ENCODE assay signal across 5 cellular contexts in the genomic region with DNA sequence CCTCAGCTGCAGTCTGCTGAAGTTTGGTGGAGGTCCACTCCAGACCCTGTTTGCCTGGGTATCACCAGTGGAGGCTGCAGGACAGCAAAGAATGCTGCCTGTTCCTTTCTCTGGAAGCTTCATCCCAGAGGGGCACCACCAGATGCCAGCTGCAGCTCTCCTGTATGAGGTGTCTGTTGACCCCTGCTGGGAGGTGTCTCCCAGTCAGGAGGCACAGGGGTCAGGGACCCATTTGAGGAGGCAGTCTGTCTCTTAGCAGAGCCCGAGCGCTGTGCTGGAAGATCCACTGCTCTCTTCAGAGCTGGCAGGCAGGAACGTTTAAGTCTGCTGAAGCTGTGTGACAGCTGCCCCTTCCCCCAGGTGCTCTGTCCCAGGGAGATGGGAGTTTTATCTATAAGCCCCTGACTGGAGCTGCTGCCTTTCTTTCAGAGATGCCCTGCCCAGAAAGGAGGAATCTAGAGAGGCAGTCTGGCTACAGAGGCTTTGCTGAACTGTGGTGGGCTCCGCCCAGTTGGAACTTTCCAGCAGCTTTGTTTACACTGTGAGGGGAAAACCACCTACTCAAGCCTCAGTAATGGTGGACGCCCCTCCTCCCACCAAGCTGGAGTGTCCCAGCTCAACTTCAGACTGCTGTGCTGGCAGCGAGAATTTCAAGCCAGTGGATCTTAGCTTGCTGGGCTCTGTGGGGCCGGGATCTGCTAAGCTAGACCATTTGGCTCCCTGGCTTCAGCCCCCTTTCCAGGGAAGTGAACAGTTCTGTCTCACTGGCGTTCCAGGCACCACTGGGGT. TPM values are rescaled to one million over a fixed set of nuclear protein-coding genes. Genes with fewer than 3 reads are reported as not detected.
"Had no signal": no experiment of that assay in that cellular context is flagged by ENCODE, and none has a peak within 500 bp of the region (broad histone marks: within the 10 kb centered on the region; RNA-seq: fewer than 3 reads in every experiment).

No MANE protein-coding gene starts in this region.

RNA-seq across cellular contexts. Expression of gene KCNJ8, which starts 20.5 kb away (rescaled TPM):
- total RNA-seq: HepG2, MCF 10A, OCI-LY7, SJSA1 had no signal
- polyA plus RNA-seq: HepG2, IgD-negative memory B cell had no signal
